ENCODE assay signal across 9 cellular contexts in genomic region chr11:40306938-40307548, GRCh38.
DNase-seq lines count a peak whose midpoint lies in the region; ATAC-seq and TF ChIP-seq lines count a peak whose summit lies in the region.
"Had no signal": no experiment of that assay in that cellular context is flagged by ENCODE, and none has a peak within 500 bp of the region (broad histone marks: within the 10 kb centered on the region; RNA-seq: fewer than 3 reads in every experiment).

No MANE protein-coding gene starts in this region.

- H3K27ac ChIP-seq in heart left ventricle, result no peak overlapping the region
- no peak overlapping the region for H3K27ac ChIP-seq in CD8-positive, alpha-beta T cell (ENCODE audit: low read depth, low read length)

- TF ChIP-seq POLR2A in heart left ventricle (IDR thresholded peaks at IDR 0.05), result no peak

- peaks cover 17% of the 10 kb centered on the region for H3K4me1 Mint-ChIP-seq in osteocyte (ENCODE audit: unreplicated experiment)
- no peaks in the 10 kb centered on the region for H3K4me1 Mint-ChIP-seq in CD8-positive, alpha-beta T cell (ENCODE audit: low read depth)
- H3K4me1 Mint-ChIP-seq: central memory CD8-positive, alpha-beta T cell had no signal

- peaks cover 14% of the 10 kb centered on the region for H3K27me3 Mint-ChIP-seq in osteocyte (ENCODE audit: unreplicated experiment)
- no peaks in the 10 kb centered on the region for H3K27me3 Mint-ChIP-seq in CD8-positive, alpha-beta T cell (ENCODE audit: low read depth)
- H3K27me3 Mint-ChIP-seq: central memory CD8-positive, alpha-beta T cell had no signal

- H3K4me1 ChIP-seq in heart left ventricle, result no peaks in the 10 kb centered on the region
- no peaks in the 10 kb centered on the region for H3K4me1 ChIP-seq in CD8-positive, alpha-beta T cell (ENCODE audit: insufficient read depth, low read length)

- CTCF ChIA-PET in CD8-positive, alpha-beta T cell (lab: Charles Lee), result no interaction called here

- DNase-seq in heart left ventricle, result no peak
- no peak for DNase-seq in cardiac septum (ENCODE audit: low spot score)
- DNase-seq in NCI-H69 (lab: John Stamatoyannopoulos, UW), result peak; percentile 78
- peak; percentile 84 for DNase-seq in choroid plexus epithelial cell (ENCODE audit: low read depth)
- DNase-seq in osteocyte (ENCODE audit: extremely low spot score, unreplicated experiment), result no peak
- DNase-seq in CD8-positive, alpha-beta T cell, result no peak
- DNase-seq in cortex of kidney (lab: John Stamatoyannopoulos, UW), result no peak

- no peaks in the 10 kb centered on the region for H3K36me3 ChIP-seq in heart left ventricle
- no peaks in the 10 kb centered on the region for H3K36me3 ChIP-seq in CD8-positive, alpha-beta T cell (ENCODE audit: insufficient read depth, low read length)

- intact Hi-C loops in heart left ventricle (cut with DNase I), result no loop called here
- intact Hi-C loops in cardiac septum (cut with DNase I), result no loop called here
- intact Hi-C loops in CD8-positive, alpha-beta T cell (cut with DNase I, micrococcal nuclease), result no loop called here

- TF ChIP-seq CTCF in heart left ventricle (IDR thresholded peaks at IDR 0.05), result peak in 9 of 12 donors; percentile 4 to 43 (median 31)
- TF ChIP-seq CTCF in choroid plexus epithelial cell (conservative IDR thresholded peaks at IDR 0.05; ENCODE audit: low read depth, low read length), result peak; percentile 91
- TF ChIP-seq CTCF in osteocyte (IDR thresholded peaks at IDR 0.05), result peak; percentile 83
- no peak for TF ChIP-seq CTCF in CD8-positive, alpha-beta T cell (IDR thresholded peaks at IDR 0.05)

- POLR2A ChIA-PET in CD8-positive, alpha-beta T cell (lab: Charles Lee), result no interaction called here

- no peak overlapping the region for H3K4me3 ChIP-seq in heart left ventricle
- H3K4me3 ChIP-seq in choroid plexus epithelial cell (ENCODE audit: low read depth, low read length), result no peak overlapping the region
- no peak overlapping the region for H3K4me3 ChIP-seq in CD8-positive, alpha-beta T cell (ENCODE audit: low read depth, low read length)

- H3K27me3 ChIP-seq in heart left ventricle, result no peaks in the 10 kb centered on the region
- no peaks in the 10 kb centered on the region for H3K27me3 ChIP-seq in CD8-positive, alpha-beta T cell (ENCODE audit: insufficient read depth, low read length)

- ATAC-seq in heart left ventricle (no peak), HG02588 (IDR thresholded peaks at IDR 0.05; ENCODE audit: unreplicated experiment) (peak; percentile 89)
- no peak for ATAC-seq in CD8-positive, alpha-beta T cell

- WGBS in heart left ventricle, 4 donors, result 7 to 24% (median 12%) methylated on average over 1 of the region's 1 CpG

- no peaks in the 10 kb centered on the region for H3K36me3 Mint-ChIP-seq in osteocyte (ENCODE audit: unreplicated experiment)
- H3K36me3 Mint-ChIP-seq in CD8-positive, alpha-beta T cell, result no peaks in the 10 kb centered on the region

- no peak overlapping the region for H3K4me3 Mint-ChIP-seq in osteocyte (ENCODE audit: unreplicated experiment)
- H3K4me3 Mint-ChIP-seq in CD8-positive, alpha-beta T cell, result no peak overlapping the region
- H3K4me3 Mint-ChIP-seq: central memory CD8-positive, alpha-beta T cell had no signal

- no peaks in the 10 kb centered on the region for H3K9me3 Mint-ChIP-seq in osteocyte (ENCODE audit: unreplicated experiment)
- H3K9me3 Mint-ChIP-seq in CD8-positive, alpha-beta T cell, result peaks cover 10% of the 10 kb centered on the region

- H3K27ac Mint-ChIP-seq in osteocyte (ENCODE audit: unreplicated experiment), result no peak overlapping the region
- H3K27ac Mint-ChIP-seq in CD8-positive, alpha-beta T cell, result no peak overlapping the region

- H3K9me3 ChIP-seq in heart left ventricle, result no peaks in the 10 kb centered on the region
- no peaks in the 10 kb centered on the region for H3K9me3 ChIP-seq in CD8-positive, alpha-beta T cell (ENCODE audit: low read length)

Comparison
In these comparisons a context has a peak if more than half of its experiments do, and no peak if none do; other contexts are left out.
1. DNase-seq: peak in NCI-H69 (single experiment) and choroid plexus epithelial cell (single experiment); none in heart left ventricle (0 of 5), cardiac septum (single experiment), osteocyte (single experiment), CD8-positive, alpha-beta T cell (0 of 7) and cortex of kidney (single experiment).